In genomic region chr19:2782936-2783780, GRCh38 we compare ENCODE assay signal across 1 cellular context.
TF ChIP-seq lines count a peak whose summit lies in the region.

Gene SGTA (minus strand): TSS chr19:2783273. CDS start chr19:2769068, 14,205 bp downstream.

TF ChIP-seq in HepG2, 621 proteins besides CTCF, POLR2A, EP300 and RAD21 (continued from another document and continues in another):
- TF ChIP-seq ZNF318 (CRISPR knock-in tag; IDR thresholded peaks at IDR 0.05) (no peak; the same call in 1 of the 2 replicates), NFIB (CRISPR knock-in tag; IDR thresholded peaks at IDR 0.05; ENCODE audit: borderline replicate concordance) (no peak), ZNF713 (CRISPR knock-in tag; IDR thresholded peaks at IDR 0.05) (0 out of 2 replicates have a peak, but pooled peaks have one; percentile 21), ERF (CRISPR knock-in tag; IDR thresholded peaks at IDR 0.05) (peak; percentile 98), ZNF550 (CRISPR knock-in tag; IDR thresholded peaks at IDR 0.05; ENCODE audit: borderline replicate concordance) (no peak), CSRNP1 (CRISPR knock-in tag; IDR thresholded peaks at IDR 0.05) (peak; percentile 86), ZNF431 (CRISPR knock-in tag; IDR thresholded peaks at IDR 0.05; ENCODE audit: borderline replicate concordance, low read depth) (peak; percentile 81; the same call in 1 of the 2 replicates), ZNF121 (CRISPR knock-in tag; IDR thresholded peaks at IDR 0.05) (peak; percentile 59; the same call in 1 of the 2 replicates), ZBTB4 (CRISPR knock-in tag; IDR thresholded peaks at IDR 0.05; ENCODE audit: borderline replicate concordance) (peak; percentile 67; the same call in 1 of the 2 replicates), E2F5 (CRISPR knock-in tag; conservative IDR thresholded peaks at IDR 0.05) (0 out of 2 replicates have a peak, but pooled peaks have one; percentile 72), TGIF2 (CRISPR knock-in tag; IDR thresholded peaks at IDR 0.05) (peak; percentile 98), ZNF180 (CRISPR knock-in tag; IDR thresholded peaks at IDR 0.05; ENCODE audit: borderline replicate concordance, low read depth) (peak; percentile 28; the same call in 1 of the 2 replicates), ZNF33B (CRISPR knock-in tag; IDR thresholded peaks at IDR 0.05) (peak; percentile 56; the same call in 1 of the 2 replicates), MNT (IDR thresholded peaks at IDR 0.05) (peak; percentile 100), ZBTB7A (CRISPR knock-in tag; IDR thresholded peaks at IDR 0.05) (peak; percentile 91), MTF2 (CRISPR knock-in tag; IDR thresholded peaks at IDR 0.05; ENCODE audit: borderline replicate concordance) (no peak), ARID2 (CRISPR knock-in tag; IDR thresholded peaks at IDR 0.05; ENCODE audit: borderline replicate concordance) (peak; percentile 83; the same call in 1 of the 2 replicates), HNRNPLL (IDR thresholded peaks at IDR 0.05; ENCODE audit: low read depth, low read length, poor library complexity, severe bottlenecking) (peak; percentile 89), ZNF782 (CRISPR knock-in tag; IDR thresholded peaks at IDR 0.05; ENCODE audit: borderline replicate concordance) (peak; percentile 86; the same call in 1 of the 2 replicates), NR1H2 (CRISPR knock-in tag; IDR thresholded peaks at IDR 0.05; ENCODE audit: borderline replicate concordance, low read depth) (peak; percentile 86; the same call in 1 of the 2 replicates), HINFP (CRISPR knock-in tag; IDR thresholded peaks at IDR 0.05; ENCODE audit: low read depth) (peak; percentile 81; the same call in 1 of the 2 replicates), ZKSCAN8 (CRISPR knock-in tag; IDR thresholded peaks at IDR 0.05; ENCODE audit: borderline replicate concordance) (peak; percentile 99), FOSL2 (CRISPR knock-in tag; IDR thresholded peaks at IDR 0.05) (peak; percentile 58), NR2F6 (IDR thresholded peaks at IDR 0.05) (peak; percentile 91), NR2F6 (CRISPR knock-in tag; IDR thresholded peaks at IDR 0.05) (peak; percentile 98), ZNF710 (CRISPR knock-in tag; IDR thresholded peaks at IDR 0.05; ENCODE audit: borderline replicate concordance) (peak; percentile 69; the same call in 1 of the 2 replicates), ETS1 (CRISPR knock-in tag; IDR thresholded peaks at IDR 0.05) (peak; percentile 96), ZNF281 (CRISPR knock-in tag; IDR thresholded peaks at IDR 0.05; ENCODE audit: borderline replicate concordance) (peak; percentile 47; the same call in 1 of the 2 replicates), ZBTB38 (CRISPR knock-in tag; IDR thresholded peaks at IDR 0.05) (peak; percentile 95)
